ENCODE assay signal across 13 cellular contexts in the genomic region with DNA sequence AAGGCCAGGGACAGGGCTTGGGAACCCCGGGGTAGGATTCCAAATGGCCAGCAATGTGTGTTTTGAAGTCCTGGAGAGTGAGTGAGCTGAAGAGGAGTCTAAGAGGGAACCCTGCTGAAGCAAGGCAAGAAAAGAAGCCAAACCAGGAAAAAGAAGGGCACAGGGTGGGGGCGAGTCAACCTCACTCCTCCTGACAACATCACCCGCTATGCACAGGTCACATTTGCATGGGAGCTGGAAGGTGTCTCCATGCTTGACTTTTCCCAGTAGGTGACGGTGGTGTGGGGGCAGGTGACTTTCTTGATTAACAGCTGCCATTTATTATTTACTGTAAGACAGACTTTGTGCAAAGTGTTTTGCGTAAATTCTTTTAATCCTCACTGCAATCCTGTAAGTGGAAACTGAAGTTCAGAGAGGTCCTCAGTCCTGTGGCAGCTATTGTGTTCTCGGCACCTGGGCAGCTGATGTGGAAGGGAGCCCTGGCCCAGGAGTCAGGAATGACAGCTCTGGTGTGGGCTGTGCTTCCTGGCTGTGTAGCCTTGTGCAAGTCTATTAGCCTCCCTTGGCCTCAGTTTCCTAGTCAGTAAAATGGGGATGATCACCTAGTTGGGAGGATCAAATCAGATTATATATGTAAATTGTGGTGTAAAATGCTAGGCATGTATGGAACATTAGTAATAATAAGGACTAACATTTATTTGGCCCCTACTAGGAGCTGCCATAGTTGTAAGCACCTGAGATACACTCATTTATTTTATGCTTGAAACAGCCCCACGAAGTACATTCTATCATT.
DNase-seq lines count a peak whose midpoint lies in the region; ATAC-seq, FAIRE-seq and TF ChIP-seq lines count a peak whose summit lies in the region.
"Had no signal": no experiment of that assay in that cellular context is flagged by ENCODE, and none has a peak within 500 bp of the region (broad histone marks: within the 10 kb centered on the region; RNA-seq: fewer than 3 reads in every experiment).

No MANE protein-coding gene starts in this region.

- H3K4me1 ChIP-seq in K562 (replicated peaks in 1 of 2; ENCODE audit: control insufficient read depth in 2 of 2, insufficient read depth in 2 of 2, low read length in 2 of 2), result peaks cover 3 to 10% of the 10 kb centered on the region in 2 experiments; a peak in 3 of 5 replicates

- H3K79me2 ChIP-seq in K562 (ENCODE audit: control insufficient read depth, insufficient read depth, low read length), result no peaks in the 10 kb centered on the region

- peaks cover 0 to 15% of the 10 kb centered on the region in 2 experiments; a peak in 2 of 5 replicates for H3K27me3 ChIP-seq in K562 (ENCODE audit: control insufficient read depth in 2 of 2, insufficient read depth in 2 of 2, low read length in 2 of 2)

- H4K20me1 ChIP-seq in K562 (replicated peaks; ENCODE audit: control insufficient read depth, insufficient read depth, low read length), result no peaks in the 10 kb centered on the region

- intact Hi-C loops in activated CD4-positive, alpha-beta T cell treated with anti-CD3 and anti-CD28 coated beads for 36 hours (cut with DNase I, micrococcal nuclease), result no loop called here
- intact Hi-C loops in K562 (cut with micrococcal nuclease), result no loop called here

- no peak for ATAC-seq in activated CD4-positive, alpha-beta T cell treated with anti-CD3 and anti-CD28 coated beads for 36 hours
- ATAC-seq in K562, result no peak; the same call in 2 of the 3 replicates
- no peak for ATAC-seq in natural killer cell treated with Interleukin-12 subunit alpha and Interleukin-12 subunit beta and Interleukin-15 and Interleukin-18, amount 100 ng/mL, for 72 hours
- ATAC-seq in HG02571 (IDR thresholded peaks at IDR 0.05; ENCODE audit: unreplicated experiment), result no peak

- no peak for TF ChIP-seq RAD21 in K562 (CRISPR knock-in tag; conservative IDR thresholded peaks at IDR 0.05 in 1 of 2, IDR thresholded peaks at IDR 0.05 in 1 of 2)

- 34% methylated on average over 6 of the region's 7 CpGs for WGBS in K562 (ENCODE audit: insufficient coverage, low coverage, missing lambda C conversion rate)

- H2AFZ ChIP-seq in K562 (ENCODE audit: low read depth, low read length), result peak overlapping the region; percentile 72

- H3K27ac ChIP-seq in K562 (ENCODE audit: extremely low read depth, low read depth, low read length), result no peak overlapping the region

- peak overlapping the region; percentile 69 for H3K27ac Mint-ChIP-seq in activated CD4-positive, alpha-beta T cell treated with anti-CD3 and anti-CD28 coated beads for 36 hours
- peak overlapping the region; percentile 40 to 68 for H3K27ac Mint-ChIP-seq in natural killer cell treated with Interleukin-12 subunit alpha and Interleukin-12 subunit beta and Interleukin-15 and Interleukin-18, amount 100 ng/mL, for 72 hours

- FAIRE-seq in K562 (lab: Jason Lieb, UNC), result no peak

- no peak for TF ChIP-seq EP300 in K562 (IDR thresholded peaks at IDR 0.05; ENCODE audit: low read length)

- in situ Hi-C loops in K562 (cut with MboI), result no loop called here

- no peak overlapping the region for H3K4me3 Mint-ChIP-seq in activated CD4-positive, alpha-beta T cell treated with anti-CD3 and anti-CD28 coated beads for 36 hours
- peak overlapping the region; percentile 28 for H3K4me3 Mint-ChIP-seq in natural killer cell treated with Interleukin-12 subunit alpha and Interleukin-12 subunit beta and Interleukin-15 and Interleukin-18, amount 100 ng/mL, for 72 hours

- no peak overlapping the region for H3K9ac ChIP-seq in K562 (ENCODE audit: insufficient read depth in 1 of 2, low read depth in 2 of 2, low read length in 2 of 2)

- H3K4me2 ChIP-seq in K562 (ENCODE audit: insufficient read depth, low read length), result no peak overlapping the region

- no peaks in the 10 kb centered on the region for H3K27me3 Mint-ChIP-seq in activated CD4-positive, alpha-beta T cell treated with anti-CD3 and anti-CD28 coated beads for 36 hours
- no peaks in the 10 kb centered on the region for H3K27me3 Mint-ChIP-seq in natural killer cell treated with Interleukin-12 subunit alpha and Interleukin-12 subunit beta and Interleukin-15 and Interleukin-18, amount 100 ng/mL, for 72 hours

- CTCF ChIA-PET in activated CD4-positive, alpha-beta T cell treated with anti-CD3 and anti-CD28 coated beads for 36 hours (lab: Charles Lee), result interaction anchor here (0.6 to 5.6 kb wide), 7 partner anchors 13 to 247 kb away, joined by 3 to 33 read pairs (median 5); no protein-coding TSS in a partner anchor
- CTCF ChIA-PET in K562 (lab: Yijun Ruan, JAX; ENCODE audit: low intra/inter-chr PET ratio), result no interaction called here

- no peak for TF ChIP-seq CTCF in K562 (IDR thresholded peaks at IDR 0.05 in 2 of 3, conservative IDR thresholded peaks at IDR 0.05 in 1 of 3; ENCODE audit: insufficient read depth in 2 of 3, low read depth in 1 of 3, low read length in 3 of 3)

- H3K36me3 Mint-ChIP-seq in activated CD4-positive, alpha-beta T cell treated with anti-CD3 and anti-CD28 coated beads for 36 hours (ENCODE audit: low read depth), result no peaks in the 10 kb centered on the region
- no peaks in the 10 kb centered on the region for H3K36me3 Mint-ChIP-seq in natural killer cell treated with Interleukin-12 subunit alpha and Interleukin-12 subunit beta and Interleukin-15 and Interleukin-18, amount 100 ng/mL, for 72 hours

- H3K4me3 ChIP-seq in Jurkat, Clone E6-1 (ENCODE audit: low read length), result peak overlapping the region; percentile 34; the same call in 1 of the 2 replicates
- H3K4me3 ChIP-seq in K562, result no peak overlapping the region

- no TSS peak for BruUV-seq in K562 (replicated peaks; lab: Mats Ljungman, UMichigan)

- no peaks in the 10 kb centered on the region for H3K36me3 ChIP-seq in K562 (ENCODE audit: control insufficient read depth, insufficient read depth, low read length)

- DNase-seq in activated CD4-positive, alpha-beta T cell treated with anti-CD3 and anti-CD28 coated beads for 36 hours, result no peak
- no peak for DNase-seq in activated CD4-positive, alpha-beta T cell treated with anti-CD3 and anti-CD28 coated beads, Interleukin-2, amount 50 U/mL, for 48 hours
- no peak for DNase-seq in Jurkat, Clone E6-1 (ENCODE audit: low read depth, low spot score)
- no peak for DNase-seq in K562 (ENCODE audit: extremely low read depth in 1 of 4, low spot score in 3 of 4)
- no peak for DNase-seq in natural killer cell treated with Interleukin-12 subunit alpha and Interleukin-12 subunit beta and Interleukin-15 and Interleukin-18, amount 100 ng/mL, for 72 hours (ENCODE audit: low spot score)
- DNase-seq in cortex of kidney (lab: John Stamatoyannopoulos, UW), result no peak
- DNase-seq in HT-29 (ENCODE audit: low spot score), result no peak
- DNase-seq: erythroblast, NCI-H524 treated with DMSO at 0.1 percent for 48 hours, occipital lobe, RPMI8226, trophoblast cell had no signal

- H3K4me1 Mint-ChIP-seq in activated CD4-positive, alpha-beta T cell treated with anti-CD3 and anti-CD28 coated beads for 36 hours, result peaks cover 67% of the 10 kb centered on the region
- H3K4me1 Mint-ChIP-seq in natural killer cell treated with Interleukin-12 subunit alpha and Interleukin-12 subunit beta and Interleukin-15 and Interleukin-18, amount 100 ng/mL, for 72 hours (ENCODE audit: low read depth in 2 of 2), result peaks cover 21 to 29% of the 10 kb centered on the region in 2 donors

- POLR2A ChIA-PET in activated CD4-positive, alpha-beta T cell treated with anti-CD3 and anti-CD28 coated beads for 36 hours (lab: Charles Lee), result no interaction called here
- POLR2A ChIA-PET in K562 (lab: Yijun Ruan, JAX), result interaction anchor here (1.9 kb wide), 1 partner anchor 8 kb away, joined by 5 read pairs; no protein-coding TSS in a partner anchor

- no peak for TF ChIP-seq POLR2A in K562 (conservative IDR thresholded peaks at IDR 0.05)

- H3K9me1 ChIP-seq in K562 (ENCODE audit: control insufficient read depth, insufficient read depth, low read length), result no peaks in the 10 kb centered on the region

- H3K9me3 Mint-ChIP-seq in activated CD4-positive, alpha-beta T cell treated with anti-CD3 and anti-CD28 coated beads for 36 hours (ENCODE audit: low read depth), result no peaks in the 10 kb centered on the region
- H3K9me3 Mint-ChIP-seq in natural killer cell treated with Interleukin-12 subunit alpha and Interleukin-12 subunit beta and Interleukin-15 and Interleukin-18, amount 100 ng/mL, for 72 hours, result no peaks in the 10 kb centered on the region

- H3K9me3 ChIP-seq in K562 (replicated peaks; ENCODE audit: control insufficient read depth, insufficient read depth, low read depth, low read length), result no peaks in the 10 kb centered on the region

TF ChIP-seq in K562, 482 proteins besides CTCF, POLR2A, EP300 and RAD21 (continues in another document):
- TF ChIP-seq RAD51 (IDR thresholded peaks at IDR 0.05; ENCODE audit: borderline replicate concordance, low read depth), result no peak
- TF ChIP-seq ZKSCAN3 (CRISPR knock-in tag; IDR thresholded peaks at IDR 0.05), result no peak
- TF ChIP-seq, protein P1, sequence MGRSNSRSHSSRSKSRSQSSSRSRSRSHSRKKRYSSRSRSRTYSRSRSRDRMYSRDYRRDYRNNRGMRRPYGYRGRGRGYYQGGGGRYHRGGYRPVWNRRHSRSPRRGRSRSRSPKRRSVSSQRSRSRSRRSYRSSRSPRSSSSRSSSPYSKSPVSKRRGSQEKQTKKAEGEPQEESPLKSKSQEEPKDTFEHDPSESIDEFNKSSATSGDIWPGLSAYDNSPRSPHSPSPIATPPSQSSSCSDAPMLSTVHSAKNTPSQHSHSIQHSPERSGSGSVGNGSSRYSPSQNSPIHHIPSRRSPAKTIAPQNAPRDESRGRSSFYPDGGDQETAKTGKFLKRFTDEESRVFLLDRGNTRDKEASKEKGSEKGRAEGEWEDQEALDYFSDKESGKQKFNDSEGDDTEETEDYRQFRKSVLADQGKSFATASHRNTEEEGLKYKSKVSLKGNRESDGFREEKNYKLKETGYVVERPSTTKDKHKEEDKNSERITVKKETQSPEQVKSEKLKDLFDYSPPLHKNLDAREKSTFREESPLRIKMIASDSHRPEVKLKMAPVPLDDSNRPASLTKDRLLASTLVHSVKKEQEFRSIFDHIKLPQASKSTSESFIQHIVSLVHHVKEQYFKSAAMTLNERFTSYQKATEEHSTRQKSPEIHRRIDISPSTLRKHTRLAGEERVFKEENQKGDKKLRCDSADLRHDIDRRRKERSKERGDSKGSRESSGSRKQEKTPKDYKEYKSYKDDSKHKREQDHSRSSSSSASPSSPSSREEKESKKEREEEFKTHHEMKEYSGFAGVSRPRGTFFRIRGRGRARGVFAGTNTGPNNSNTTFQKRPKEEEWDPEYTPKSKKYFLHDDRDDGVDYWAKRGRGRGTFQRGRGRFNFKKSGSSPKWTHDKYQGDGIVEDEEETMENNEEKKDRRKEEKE (IDR thresholded peaks at IDR 0.05; ENCODE audit: borderline replicate concordance in 1 of 2, control insufficient read depth in 1 of 2, low read depth in 2 of 2, low read length in 1 of 2), result no peak
- no peak for TF ChIP-seq PRPF4 (IDR thresholded peaks at IDR 0.05; ENCODE audit: insufficient read depth, low read depth, low read length, poor library complexity, severe bottlenecking)
- no peak for TF ChIP-seq ZBED1 (IDR thresholded peaks at IDR 0.05)
- no peak for TF ChIP-seq NR2F6 (CRISPR knock-in tag; IDR thresholded peaks at IDR 0.05)
- no peak for TF ChIP-seq SIN3A (IDR thresholded peaks at IDR 0.05; ENCODE audit: borderline replicate concordance in 2 of 2, control insufficient read depth in 1 of 2, low read depth in 2 of 2, low read length in 2 of 2)
- no peak for TF ChIP-seq RFX5 (IDR thresholded peaks at IDR 0.05; ENCODE audit: low read depth, low read length)
